Comparison of ENCODE assay signal across 8 cellular contexts in genomic region chr9:129486496-129487306, GRCh38.
DNase-seq lines count a peak whose midpoint lies in the region; TF ChIP-seq lines count a peak whose summit lies in the region.

No MANE protein-coding gene starts in this region.

- H3K27me3 ChIP-seq in MG63 (no peaks in the 10 kb centered on the region), liver (ENCODE audit: control insufficient read depth in 4 of 4, insufficient read depth in 4 of 4, low read length in 3 of 4) (no peaks in the 10 kb centered on the region)

- peak overlapping the region; percentile 71 to 91 for H3K9ac ChIP-seq in liver (ENCODE audit: low read depth in 1 of 2, low read length in 2 of 2)

- peak; percentile 62 to 74 for TF ChIP-seq RAD21 in liver (IDR thresholded peaks at IDR 0.05)

- H3K27ac ChIP-seq in liver (ENCODE audit: low read depth in 1 of 2, low read length in 2 of 2), result peak overlapping the region; percentile 99 to 100
- peak overlapping the region; percentile 95 for H3K27ac ChIP-seq in substantia nigra (ENCODE audit: low read depth, low read length, poor library complexity, severe bottlenecking)

- H3K36me3 ChIP-seq in MG63 (peaks cover 8% of the 10 kb centered on the region), liver (ENCODE audit: control insufficient read depth in 4 of 4, insufficient read depth in 3 of 4, low read depth in 1 of 4, low read length in 3 of 4) (no peaks in the 10 kb centered on the region)

- peak; percentile 94 for DNase-seq in MG63
- peak; percentile 79 to 95 for DNase-seq in T47D (ENCODE audit: low read depth in 1 of 2, low spot score in 1 of 2)
- peak in 7 of 49 donors; percentile 16 to 56 (median 39) for DNase-seq in substantia nigra (lab: John Stamatoyannopoulos, UW)
- no peak for DNase-seq in stimulated activated naive CD4-positive, alpha-beta T cell treated with Interleukin-2 at 50 U/mL for 16 hours (lab: John Stamatoyannopoulos, UW)
- no peak for DNase-seq in KG1 (lab: John Stamatoyannopoulos, UW)
- DNase-seq in stimulated activated CD4-positive, alpha-beta T cell treated with anti-CD3 and anti-CD28 coated beads, Interleukin-15, amount 100 ng/mL, for 24 hours, result no peak
- no peak for DNase-seq in NCI-H2196 treated with DMSO at 0.1 percent for 48 hours (lab: John Stamatoyannopoulos, UW; ENCODE audit: unreplicated experiment)

- TF ChIP-seq CTCF in liver (IDR thresholded peaks at IDR 0.05; ENCODE audit: low read depth, low read length, missing input control), result no peak

- WGBS in liver, result 42% methylated on average over 13 of the region's 13 CpGs

- in situ Hi-C loops in T47D (cut with HindIII; ENCODE audit: low pct_unique_long_range_greater_than_20kb, low sequenced_read_pairs), result no loop called here

- no peak overlapping the region for H3K4me3 ChIP-seq in MG63
- no peak overlapping the region for H3K4me3 ChIP-seq in liver (ENCODE audit: low read depth in 1 of 3, low read length in 3 of 3)

- peaks cover 17 to 60% (median 35%) of the 10 kb centered on the region in 4 donors for H3K4me1 ChIP-seq in liver (ENCODE audit: control insufficient read depth in 4 of 4, insufficient read depth in 4 of 4, low read length in 3 of 4)

- H3K9me3 ChIP-seq in MG63 (no peaks in the 10 kb centered on the region), liver (ENCODE audit: control insufficient read depth in 4 of 4, low read length in 3 of 4) (no peaks in the 10 kb centered on the region)

TF ChIP-seq in liver, 16 proteins besides CTCF, POLR2A, EP300 and RAD21:
- TF ChIP-seq YY1 (IDR thresholded peaks at IDR 0.05) (peak; percentile 97), FOXA1 (IDR thresholded peaks at IDR 0.05) (no peak), ZBTB33 (IDR thresholded peaks at IDR 0.05) (peak; percentile 69), TAF1 (conservative IDR thresholded peaks at IDR 0.05) (peak; percentile 25), RXRA (IDR thresholded peaks at IDR 0.05) (peak; percentile 95 to 96), HNF4A (conservative IDR thresholded peaks at IDR 0.05) (peak; percentile 67 to 75), HNF4G (IDR thresholded peaks at IDR 0.05) (no peak), JUND (IDR thresholded peaks at IDR 0.05) (peak in 1 of 2 donors; percentile 85), FOXA2 (IDR thresholded peaks at IDR 0.05) (no peak), GABPA (IDR thresholded peaks at IDR 0.05 in 1 of 2, conservative IDR thresholded peaks at IDR 0.05 in 1 of 2) (peak in 1 of 2 donors; percentile 26), NR2F2 (IDR thresholded peaks at IDR 0.05) (peak; percentile 42), SP1 (IDR thresholded peaks at IDR 0.05) (peak; percentile 89), REST (IDR thresholded peaks at IDR 0.05) (peak; percentile 92), EGR1 (IDR thresholded peaks at IDR 0.05; ENCODE audit: low read depth in 2 of 2) (peak; percentile 94 to 99)
- TF ChIP-seq, protein P1, sequence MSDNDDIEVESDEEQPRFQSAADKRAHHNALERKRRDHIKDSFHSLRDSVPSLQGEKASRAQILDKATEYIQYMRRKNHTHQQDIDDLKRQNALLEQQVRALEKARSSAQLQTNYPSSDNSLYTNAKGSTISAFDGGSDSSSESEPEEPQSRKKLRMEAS (IDR thresholded peaks at IDR 0.05), result peak; percentile 68
- TF ChIP-seq, protein P2, sequence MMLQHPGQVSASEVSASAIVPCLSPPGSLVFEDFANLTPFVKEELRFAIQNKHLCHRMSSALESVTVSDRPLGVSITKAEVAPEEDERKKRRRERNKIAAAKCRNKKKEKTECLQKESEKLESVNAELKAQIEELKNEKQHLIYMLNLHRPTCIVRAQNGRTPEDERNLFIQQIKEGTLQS (IDR thresholded peaks at IDR 0.05), result peak; percentile 19
TF ChIP-seq in liver: peak in this region for 13.

Comparison
In these comparisons a context has a peak if more than half of its experiments do, and no peak if none do; other contexts are left out.
1. DNase-seq: peak in MG63 (single experiment) and T47D (2 of 2); none in stimulated activated naive CD4-positive, alpha-beta T cell treated with Interleukin-2 at 50 U/mL for 16 hours (single experiment), KG1 (single experiment), stimulated activated CD4-positive, alpha-beta T cell treated with anti-CD3 and anti-CD28 coated beads, Interleukin-15, amount 100 ng/mL, for 24 hours (single experiment) and NCI-H2196 treated with DMSO at 0.1 percent for 48 hours (single experiment).